ENCODE assay signal across 15 cellular contexts in genomic region chr20:57483287-57484050, GRCh38. TPM values are rescaled to one million over a fixed set of nuclear protein-coding genes. Genes with fewer than 3 reads are reported as not detected.
DNase-seq lines count a peak whose midpoint lies in the region; ATAC-seq and TF ChIP-seq lines count a peak whose summit lies in the region.
"Had no signal": no experiment of that assay in that cellular context is flagged by ENCODE, and none has a peak within 500 bp of the region (broad histone marks: within the 10 kb centered on the region; RNA-seq: fewer than 3 reads in every experiment).

No MANE protein-coding gene starts in this region.

- H3K9me3 Mint-ChIP-seq in immature natural killer cell, result no peaks in the 10 kb centered on the region
- no peaks in the 10 kb centered on the region for H3K9me3 Mint-ChIP-seq in activated T-helper 17 cell treated with anti-CD3 and anti-CD28 coated beads, Interleukin-2, amount 50 U/mL, for 72 hours

- H3K36me3 Mint-ChIP-seq in immature natural killer cell, result no peaks in the 10 kb centered on the region
- no peaks in the 10 kb centered on the region for H3K36me3 Mint-ChIP-seq in activated T-helper 17 cell treated with anti-CD3 and anti-CD28 coated beads, Interleukin-2, amount 50 U/mL, for 72 hours (ENCODE audit: low read depth)
- H3K36me3 Mint-ChIP-seq: activated naive CD8-positive, alpha-beta T cell had no signal

- H3K4me3 ChIP-seq in GM12864 (ENCODE audit: low read depth, low read length), result peak overlapping the region; percentile 37

- peak; percentile 76 for DNase-seq in GM12864 (ENCODE audit: low read depth)
- DNase-seq in immature natural killer cell, result peak; percentile 34 to 42 (median 41)
- DNase-seq in superior temporal gyrus (ENCODE audit: extremely low spot score), result no peak
- no peak for DNase-seq in iPS-NIHi11 (ENCODE audit: low spot score)
- DNase-seq in NCI-H128 (lab: John Stamatoyannopoulos, UW; ENCODE audit: unreplicated experiment), result no peak
- DNase-seq: cerebellar nuclear complex; glutamatergic neuron; MV-4-11; NK-92 treated with Interleukin-12 subunit alpha and Interleukin-12 subunit beta, amount 100 ng/mL, for 24 hours had no signal

- H3K4me1 Mint-ChIP-seq in immature natural killer cell, result peaks cover 15 to 28% of the 10 kb centered on the region in 2 donors
- H3K4me1 Mint-ChIP-seq in activated T-helper 17 cell treated with anti-CD3 and anti-CD28 coated beads, Interleukin-2, amount 50 U/mL, for 72 hours, result no peaks in the 10 kb centered on the region

- peak overlapping the region in 1 of 5 donors; percentile 12 for H3K4me3 Mint-ChIP-seq in immature natural killer cell
- H3K4me3 Mint-ChIP-seq in activated T-helper 17 cell treated with anti-CD3 and anti-CD28 coated beads, Interleukin-2, amount 50 U/mL, for 72 hours, result no peak overlapping the region
- H3K4me3 Mint-ChIP-seq: activated naive CD8-positive, alpha-beta T cell had no signal

- H3K27me3 Mint-ChIP-seq in immature natural killer cell (ENCODE audit: low read depth in 3 of 3), result peaks cover 8 to 10% (median 9%) of the 10 kb centered on the region in 3 donors
- peaks cover 4% of the 10 kb centered on the region for H3K27me3 Mint-ChIP-seq in activated T-helper 17 cell treated with anti-CD3 and anti-CD28 coated beads, Interleukin-2, amount 50 U/mL, for 72 hours
- H3K27me3 Mint-ChIP-seq: activated naive CD8-positive, alpha-beta T cell had no signal

- ATAC-seq in GM19452 (IDR thresholded peaks at IDR 0.05; ENCODE audit: unreplicated experiment) (peak; percentile 38), HG03196 (IDR thresholded peaks at IDR 0.05; ENCODE audit: unreplicated experiment) (peak; percentile 40)
- no peak for ATAC-seq in activated T-helper 17 cell treated with anti-CD3 and anti-CD28 coated beads, Interleukin-2, amount 50 U/mL, for 72 hours (replicated peaks)

- H3K27ac Mint-ChIP-seq in immature natural killer cell, result peak overlapping the region in 4 of 6 donors; percentile 33 to 83 (median 66)
- H3K27ac Mint-ChIP-seq in activated T-helper 17 cell treated with anti-CD3 and anti-CD28 coated beads, Interleukin-2, amount 50 U/mL, for 72 hours, result no peak overlapping the region
- H3K27ac Mint-ChIP-seq: activated naive CD8-positive, alpha-beta T cell had no signal

- no peak for TF ChIP-seq CTCF in GM12864 (IDR thresholded peaks at IDR 0.05; ENCODE audit: low read depth, low read length, missing control alignments)

RNA-seq across cellular contexts. Expression of gene CTCFL, which starts 41.5 kb away (rescaled TPM):
- not detected for polyA plus RNA-seq in immature natural killer cell
- total RNA-seq in activated T-helper 17 cell treated with anti-CD3 and anti-CD28 coated beads, Interleukin-2, amount 50 U/mL, for 72 hours, result not detected
- total RNA-seq: renal cortical epithelial cell had no signal
- polyA plus RNA-seq: BJ had no signal

Comparison
In these comparisons a context has a peak if more than half of its experiments do, and no peak if none do; other contexts are left out.
1. DNase-seq: peak in GM12864 (single experiment) and immature natural killer cell (3 of 3); none in superior temporal gyrus (single experiment), iPS-NIHi11 (single experiment) and NCI-H128 (single experiment).